In genomic region chr12:17139926-17140325, GRCh38 we compare ENCODE assay signal across 22 cellular contexts.
A peak's percentile ranks its signal among the peaks of the same experiment; 100 is the strongest.
DNase-seq lines count a peak whose midpoint lies in the region; ATAC-seq, FAIRE-seq and TF ChIP-seq lines count a peak whose summit lies in the region.
"Had no signal": no experiment of that assay in that cellular context is flagged by ENCODE, and none has a peak within 500 bp of the region (broad histone marks: within the 10 kb centered on the region; RNA-seq: fewer than 3 reads in every experiment).

No MANE protein-coding gene starts in this region.

- no peaks in the 10 kb centered on the region for H3K79me2 ChIP-seq in H1 (ENCODE audit: control insufficient read depth in 1 of 2, insufficient read depth in 2 of 2, low read length in 2 of 2)

- H3K56ac ChIP-seq in H1 (replicated peaks; ENCODE audit: insufficient read length, low read depth, low read length) = no peak overlapping the region

- no peak overlapping the region for H3K23ac ChIP-seq in H1 (ENCODE audit: insufficient read length)

- no peak overlapping the region for H4K5ac ChIP-seq in H1 (ENCODE audit: insufficient read length, low read depth, low read length)

- H3K36me3 ChIP-seq in H1 (ENCODE audit: control insufficient read depth in 2 of 4, insufficient read depth in 4 of 4, low read length in 3 of 4) = no peaks in the 10 kb centered on the region
- H3K36me3 ChIP-seq: BE2C, Peyer's patch, SJSA1 had no signal

- H2BK5ac ChIP-seq in H1 (ENCODE audit: low read depth, low read length) = no peak overlapping the region

- H2BK20ac ChIP-seq in H1 (ENCODE audit: low read length) = no peak overlapping the region

- CTCF ChIA-PET in H1 (lab: Charles Lee; ENCODE audit: partially characterized antibody) = no interaction called here
- CTCF ChIA-PET in activated CD4-positive, alpha-beta T cell treated with anti-CD3 and anti-CD28 coated beads, Interleukin-2, amount 10 ng/mL, durations not matched to agents 7 days and 5 days (lab: Charles Lee) = no interaction called here

- TF ChIP-seq RAD21 in Ishikawa (IDR thresholded peaks at IDR 0.05; ENCODE audit: low read depth) (no peak), H1 (IDR thresholded peaks at IDR 0.05 in 1 of 2, conservative IDR thresholded peaks at IDR 0.05 in 1 of 2; ENCODE audit: low read depth in 2 of 2, low read length in 2 of 2) (no peak)

- no peak for ATAC-seq in esophagus mucosa

- no peaks in the 10 kb centered on the region for H3K27me3 Mint-ChIP-seq in mesothelial cell of epicardium (ENCODE audit: low read depth)
- H3K27me3 Mint-ChIP-seq in activated CD4-positive, alpha-beta T cell treated with anti-CD3 and anti-CD28 coated beads, Interleukin-2, amount 10 ng/mL, durations not matched to agents 7 days and 5 days = no peaks in the 10 kb centered on the region

- peak overlapping the region; percentile 3; the same call in 1 of the 2 replicates for H2AFZ ChIP-seq in H1 (ENCODE audit: low read length)

- no peaks in the 10 kb centered on the region for H3K36me3 Mint-ChIP-seq in mesothelial cell of epicardium
- no peaks in the 10 kb centered on the region for H3K36me3 Mint-ChIP-seq in activated CD4-positive, alpha-beta T cell treated with anti-CD3 and anti-CD28 coated beads, Interleukin-2, amount 10 ng/mL, durations not matched to agents 7 days and 5 days (ENCODE audit: low read depth)

- H3K27ac ChIP-seq in H1 (ENCODE audit: low read depth, low read length) = no peak overlapping the region
- H3K27ac ChIP-seq: Peyer's patch, SJSA1 had no signal

- H3K4me1 Mint-ChIP-seq in mesothelial cell of epicardium = peaks cover 9% of the 10 kb centered on the region
- H3K4me1 Mint-ChIP-seq in activated CD4-positive, alpha-beta T cell treated with anti-CD3 and anti-CD28 coated beads, Interleukin-2, amount 10 ng/mL, durations not matched to agents 7 days and 5 days = no peaks in the 10 kb centered on the region

- no peaks in the 10 kb centered on the region for H3K23me2 ChIP-seq in H1 (ENCODE audit: low read depth, low read length)

- H3K14ac ChIP-seq in H1 (ENCODE audit: insufficient read length) = no peak overlapping the region

- TF ChIP-seq CTCF in H1 (IDR thresholded peaks at IDR 0.05; ENCODE audit: control extremely low read depth in 1 of 3, insufficient read depth in 1 of 3, low read depth in 1 of 3, low read length in 3 of 3) (no peak), mesothelial cell of epicardium (IDR thresholded peaks at IDR 0.05; ENCODE audit: unreplicated experiment) (no peak)

- H2BK12ac ChIP-seq in H1 (ENCODE audit: low read depth, low read length) = no peak overlapping the region

- no peak for TF ChIP-seq POLR2A in H1 (IDR thresholded peaks at IDR 0.05; ENCODE audit: control extremely low read depth in 1 of 2, low read depth in 2 of 2, low read length in 2 of 2)

- H3K4me3 ChIP-seq in H1 (ENCODE audit: extremely low read depth in 1 of 4, insufficient read depth in 2 of 4, low read depth in 3 of 4, low read length in 4 of 4) = no peak overlapping the region
- H3K4me3 ChIP-seq: Peyer's patch, SJSA1 had no signal

- 97% methylated on average over 2 of the region's 2 CpGs; no CpG with 5 or more reads in 1 of the 2 experiments for WGBS in H1 (ENCODE audit: extremely low coverage in 1 of 2, insufficient coverage in 1 of 2, insufficient read length in 1 of 2, insufficient replicate concordance in 2 of 2, low coverage in 1 of 2, low lambda C conversion rate in 2 of 2, missing lambda C conversion rate in 1 of 2), 2 experiments

- H3K27ac Mint-ChIP-seq in mesothelial cell of epicardium = peak overlapping the region; percentile 76
- no peak overlapping the region for H3K27ac Mint-ChIP-seq in activated CD4-positive, alpha-beta T cell treated with anti-CD3 and anti-CD28 coated beads, Interleukin-2, amount 10 ng/mL, durations not matched to agents 7 days and 5 days

- no peak overlapping the region for H3K4me3 Mint-ChIP-seq in mesothelial cell of epicardium
- H3K4me3 Mint-ChIP-seq in activated CD4-positive, alpha-beta T cell treated with anti-CD3 and anti-CD28 coated beads, Interleukin-2, amount 10 ng/mL, durations not matched to agents 7 days and 5 days = no peak overlapping the region

- H3K79me1 ChIP-seq in H1 (ENCODE audit: low read depth, low read length) = no peaks in the 10 kb centered on the region

- DNase-seq in H1 (ENCODE audit: low read depth in 1 of 2, low spot score in 2 of 2) = no peak
- DNase-seq in mesothelial cell of epicardium (ENCODE audit: low spot score in 2 of 2, unreplicated experiment in 2 of 2) = no peak
- DNase-seq in DMS79 (lab: John Stamatoyannopoulos, UW) = no peak
- DNase-seq in activated CD4-positive, alpha-beta T cell treated with anti-CD3 and anti-CD28 coated beads, Interleukin-2, amount 10 ng/mL, durations not matched to agents 7 days and 5 days = no peak
- DNase-seq in activated naive CD4-positive, alpha-beta T cell treated with anti-CD3 and anti-CD28 coated beads, Interleukin-2, amount 50 U/mL, for 16 hours = no peak
- DNase-seq: BE2C; DMS 273 treated with DMSO at 0.1 percent for 48 hours; DND-41; IMR-90; MV-4-11; NCI-H1105 treated with DMSO at 0.1 percent for 48 hours; NCI-H2029 treated with DMSO at 0.1 percent for 48 hours; NCI-H2171; NCI-H345; NCI-H524; NCI-H774; NK-92 treated with Interleukin-12 subunit alpha and Interleukin-12 subunit beta, amount 100 ng/mL, for 24 hours; Peyer's patch had no signal

- H4K8ac ChIP-seq in H1 (ENCODE audit: extremely low read depth, insufficient read depth, low read length) = no peak overlapping the region

- no peak overlapping the region for H3K4me2 ChIP-seq in H1 (ENCODE audit: insufficient read depth in 1 of 2, low read depth in 2 of 2, low read length in 2 of 2)

- no peak overlapping the region for H3K9ac ChIP-seq in H1 (replicated peaks in 1 of 4; ENCODE audit: extremely low read depth in 1 of 4, low read depth in 3 of 4, low read length in 3 of 4)

- H3K27me3 ChIP-seq in H1 (replicated peaks in 1 of 4; ENCODE audit: control insufficient read depth in 3 of 4, extremely low read depth in 1 of 4, insufficient read depth in 3 of 4, low read length in 3 of 4) = peaks cover 0 to 1% (median 0%) of the 10 kb centered on the region in 4 experiments; a peak in 1 of 7 replicates
- H3K27me3 ChIP-seq: BE2C, Peyer's patch, SJSA1 had no signal

- no peaks in the 10 kb centered on the region for H4K20me1 ChIP-seq in H1 (replicated peaks in 1 of 2; ENCODE audit: control insufficient read depth in 1 of 2, insufficient read depth in 2 of 2, low read length in 2 of 2)

- H4K91ac ChIP-seq in H1 (replicated peaks; ENCODE audit: insufficient read length, low read length) = no peak overlapping the region

- H3K4ac ChIP-seq in H1 (replicated peaks; ENCODE audit: insufficient read length, low read depth, low read length) = no peak overlapping the region

- H2BK15ac ChIP-seq in H1 (ENCODE audit: low read length) = no peak overlapping the region

- H3K4me1 ChIP-seq in H1 (replicated peaks in 1 of 4; ENCODE audit: control insufficient read depth in 3 of 4, insufficient read depth in 4 of 4, low read length in 3 of 4) = no peaks in the 10 kb centered on the region
- H3K4me1 ChIP-seq: BE2C, Peyer's patch, SJSA1 had no signal

- no peak overlapping the region for H2BK120ac ChIP-seq in H1 (replicated peaks; ENCODE audit: low read depth, low read length)

- H3K9me3 ChIP-seq in H1 (ENCODE audit: insufficient read depth in 2 of 2, low read depth in 1 of 2, low read length in 1 of 2) = no peaks in the 10 kb centered on the region
- H3K9me3 ChIP-seq: BE2C, Peyer's patch had no signal

- no peaks in the 10 kb centered on the region for H3K9me3 Mint-ChIP-seq in mesothelial cell of epicardium
- H3K9me3 Mint-ChIP-seq in activated CD4-positive, alpha-beta T cell treated with anti-CD3 and anti-CD28 coated beads, Interleukin-2, amount 10 ng/mL, durations not matched to agents 7 days and 5 days = peaks cover 11% of the 10 kb centered on the region

- POLR2A ChIA-PET in H1 (lab: Charles Lee; ENCODE audit: partially characterized antibody) = no interaction called here
- POLR2A ChIA-PET in activated CD4-positive, alpha-beta T cell treated with anti-CD3 and anti-CD28 coated beads, Interleukin-2, amount 10 ng/mL, durations not matched to agents 7 days and 5 days (lab: Charles Lee) = no interaction called here

- H2AK5ac ChIP-seq in H1 (ENCODE audit: low read depth, low read length) = no peak overlapping the region

- no peak overlapping the region for H3K18ac ChIP-seq in H1 (ENCODE audit: extremely low read depth, low read length)

- FAIRE-seq in H1 (lab: Jason Lieb, UNC) = no peak
- FAIRE-seq: GM12891 had no signal

- TF ChIP-seq EP300 in Ishikawa (IDR thresholded peaks at IDR 0.05; ENCODE audit: borderline replicate concordance) (no peak), H1 (IDR thresholded peaks at IDR 0.05; ENCODE audit: borderline replicate concordance in 1 of 2, low read depth in 2 of 2, low read length in 2 of 2) (no peak)

TF ChIP-seq in Ishikawa, 13 proteins besides CTCF, POLR2A, EP300 and RAD21:
- TF ChIP-seq TEAD4 (IDR thresholded peaks at IDR 0.05) (peak; percentile 46; the same call in 1 of the 2 replicates), NFIC (IDR thresholded peaks at IDR 0.05) (no peak)

TF ChIP-seq in H1, 55 proteins besides CTCF, POLR2A, EP300 and RAD21:
- TF ChIP-seq, protein P1, sequence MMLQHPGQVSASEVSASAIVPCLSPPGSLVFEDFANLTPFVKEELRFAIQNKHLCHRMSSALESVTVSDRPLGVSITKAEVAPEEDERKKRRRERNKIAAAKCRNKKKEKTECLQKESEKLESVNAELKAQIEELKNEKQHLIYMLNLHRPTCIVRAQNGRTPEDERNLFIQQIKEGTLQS (IDR thresholded peaks at IDR 0.05; ENCODE audit: insufficient read depth, low read depth, low read length) = no peak
- TF ChIP-seq CBX8 (IDR thresholded peaks at IDR 0.05; ENCODE audit: borderline replicate concordance, low read depth, low read length) = no peak
- TF ChIP-seq RBBP5 (IDR thresholded peaks at IDR 0.05; ENCODE audit: borderline replicate concordance, low read depth, low read length) = no peak
- TF ChIP-seq RNF2 (IDR thresholded peaks at IDR 0.05; ENCODE audit: borderline replicate concordance, low read depth, low read length, missing control alignments, poor library complexity, severe bottlenecking) = no peak
- TF ChIP-seq RXRA (IDR thresholded peaks at IDR 0.05; ENCODE audit: insufficient read depth, low read depth, low read length) = no peak
- TF ChIP-seq POLR2AphosphoS5 (IDR thresholded peaks at IDR 0.05; ENCODE audit: low read depth, low read length) = no peak
- no peak for TF ChIP-seq SIRT6 (IDR thresholded peaks at IDR 0.05; ENCODE audit: low read length)
- TF ChIP-seq NRF1 (IDR thresholded peaks at IDR 0.05; ENCODE audit: low read depth, low read length) = no peak
